In the genomic region with DNA sequence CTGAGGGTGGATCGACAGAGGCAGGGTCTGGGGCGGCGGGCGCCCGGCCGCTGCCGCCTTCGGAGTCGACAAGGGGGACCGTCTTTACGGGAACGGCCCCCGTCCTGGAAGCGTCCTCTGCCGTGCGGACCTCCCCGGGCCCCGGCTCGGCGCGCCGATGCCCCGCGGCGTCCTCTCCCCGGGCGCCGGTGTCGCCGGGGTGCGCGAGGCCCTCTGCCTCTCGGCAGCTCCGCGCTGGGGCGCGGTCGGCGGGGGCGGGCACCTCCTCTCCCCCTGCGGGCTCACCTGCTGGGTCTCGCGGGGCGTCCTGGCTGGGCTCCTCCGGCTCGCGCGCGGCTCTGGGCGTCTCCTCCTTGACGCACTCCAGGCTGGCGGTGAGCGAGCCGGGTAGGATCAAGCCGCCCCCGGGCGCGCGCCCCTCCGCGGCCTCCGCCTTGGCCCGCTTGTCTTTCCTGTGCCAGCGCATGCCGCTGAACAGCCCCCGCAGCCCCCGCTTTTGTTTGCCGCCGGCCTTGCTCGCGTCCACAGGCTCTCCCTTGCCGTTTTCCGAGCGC, we compare ENCODE assay signal across 11 cellular contexts. TPM values are rescaled to one million over a fixed set of nuclear protein-coding genes. Genes with fewer than 3 reads are reported as not detected.
DNase-seq lines count a peak whose midpoint lies in the region; ATAC-seq, FAIRE-seq and TF ChIP-seq lines count a peak whose summit lies in the region.
"Had no signal": no experiment of that assay in that cellular context is flagged by ENCODE, and none has a peak within 500 bp of the region (broad histone marks: within the 10 kb centered on the region; RNA-seq: fewer than 3 reads in every experiment).

No MANE protein-coding gene starts in this region.

- peak overlapping the region; percentile 52 for H2AFZ ChIP-seq in astrocyte (ENCODE audit: low read depth, low read length)

- no peaks in the 10 kb centered on the region for H3K36me3 ChIP-seq in cardiac muscle cell
- no peaks in the 10 kb centered on the region for H3K36me3 ChIP-seq in astrocyte (ENCODE audit: insufficient read depth, low read length)
- H3K36me3 ChIP-seq in lung (ENCODE audit: control insufficient read depth in 2 of 2, insufficient read depth in 2 of 2, low read length in 2 of 2) = no peaks in the 10 kb centered on the region
- H3K36me3 ChIP-seq in urinary bladder (ENCODE audit: insufficient read depth) = no peaks in the 10 kb centered on the region
- no peaks in the 10 kb centered on the region for H3K36me3 ChIP-seq in heart left ventricle
- H3K36me3 ChIP-seq: left lung had no signal

- no peak overlapping the region for H3K27ac ChIP-seq in cardiac muscle cell
- no peak overlapping the region for H3K27ac ChIP-seq in astrocyte (ENCODE audit: low read depth, low read length)
- H3K27ac ChIP-seq in lung (ENCODE audit: low read depth in 1 of 2, low read length in 1 of 2) = no peak overlapping the region
- H3K27ac ChIP-seq in urinary bladder (ENCODE audit: low read depth) = no peak overlapping the region
- H3K27ac ChIP-seq in heart left ventricle = no peak overlapping the region
- H3K27ac ChIP-seq: left lung had no signal

- no peaks in the 10 kb centered on the region for H4K20me1 ChIP-seq in astrocyte (ENCODE audit: insufficient read depth, low read length)

- peaks cover 2% of the 10 kb centered on the region for H3K36me3 Mint-ChIP-seq in astrocyte (ENCODE audit: low read depth, unreplicated experiment)

- peaks cover 74% of the 10 kb centered on the region for H3K27me3 ChIP-seq in cardiac muscle cell
- H3K27me3 ChIP-seq in astrocyte (ENCODE audit: insufficient read depth, low read length) = peaks cover 49% of the 10 kb centered on the region
- peaks cover 7% of the 10 kb centered on the region for H3K27me3 ChIP-seq in lung (ENCODE audit: control insufficient read depth, insufficient read depth)
- H3K27me3 ChIP-seq in heart left ventricle = peaks cover 27 to 77% (median 41%) of the 10 kb centered on the region in 9 donors

- H3K4me3 ChIP-seq in cardiac muscle cell (peak overlapping the region; percentile 44), astrocyte (ENCODE audit: insufficient read depth, low read depth, low read length) (no peak overlapping the region), lung (peak overlapping the region; percentile 4), urinary bladder (ENCODE audit: low read depth, low read length) (peak overlapping the region; percentile 36), heart left ventricle (peak overlapping the region in 5 of 12 donors; percentile 32 to 44 (median 38))

- peak overlapping the region; percentile 60 for H3K4me3 Mint-ChIP-seq in astrocyte (ENCODE audit: unreplicated experiment)

- WGBS in lung, 2 donors = 4% methylated on average over 58 to 74 of the region's 74 CpGs
- 1% methylated on average over 74 of the region's 74 CpGs for WGBS in urinary bladder
- 1 to 6% (median 2%) methylated on average over 18 to 74 of the region's 74 CpGs for WGBS in heart left ventricle, 4 donors

- TF ChIP-seq POLR2A in heart left ventricle (IDR thresholded peaks at IDR 0.05) = no peak

- H3K27me3 Mint-ChIP-seq in astrocyte (ENCODE audit: low read depth, unreplicated experiment) = peaks cover 51% of the 10 kb centered on the region

- intact Hi-C loops in Right ventricle myocardium inferior (cut with DNase I) = no loop called here
- intact Hi-C loops in heart left ventricle (cut with DNase I) = no loop called here

- H3K27ac Mint-ChIP-seq in astrocyte (ENCODE audit: unreplicated experiment) = no peak overlapping the region

- H3K9ac ChIP-seq in astrocyte (ENCODE audit: low read length) = no peak overlapping the region

- no peaks in the 10 kb centered on the region for H3K4me1 ChIP-seq in cardiac muscle cell (ENCODE audit: low read depth)
- peaks cover 10% of the 10 kb centered on the region for H3K4me1 ChIP-seq in astrocyte (ENCODE audit: insufficient read depth, low read length)
- H3K4me1 ChIP-seq in lung (ENCODE audit: control insufficient read depth in 2 of 2, insufficient read depth in 2 of 2, low read length in 2 of 2) = peaks cover 0 to 9% of the 10 kb centered on the region in 2 donors
- H3K4me1 ChIP-seq in urinary bladder (ENCODE audit: insufficient read depth) = no peaks in the 10 kb centered on the region
- peaks cover 0 to 18% (median 5%) of the 10 kb centered on the region in 12 donors for H3K4me1 ChIP-seq in heart left ventricle

- no peaks in the 10 kb centered on the region for H3K79me2 ChIP-seq in astrocyte (ENCODE audit: insufficient read depth, low read length)

- peaks cover 5% of the 10 kb centered on the region for H3K9me3 Mint-ChIP-seq in astrocyte (ENCODE audit: unreplicated experiment)

- no peak for FAIRE-seq in astrocyte (lab: Jason Lieb, UNC)

- peak overlapping the region; percentile 84 for H3K4me2 ChIP-seq in astrocyte (ENCODE audit: low read length)

- no peak for ATAC-seq in Right ventricle myocardium inferior
- ATAC-seq in lung (ENCODE audit: insufficient read depth, low FRiP score) = no peak
- ATAC-seq in HG03135 (IDR thresholded peaks at IDR 0.05; ENCODE audit: unreplicated experiment) = no peak
- ATAC-seq in heart left ventricle = no peak
- ATAC-seq: left lung had no signal

- DNase-seq in cardiac muscle cell (ENCODE audit: low read depth in 1 of 2, low spot score in 1 of 2) (peak; percentile 4 to 39), Right ventricle myocardium inferior (ENCODE audit: missing footprints) (no peak), astrocyte (ENCODE audit: low read depth) (no peak), lung (ENCODE audit: low spot score) (no peak), heart left ventricle (no peak)
- no peak for DNase-seq in stimulated activated CD4-positive, alpha-beta T cell treated with anti-CD3 and anti-CD28 coated beads, Interleukin-1b, Interleukin-23, amount 100 ng/mL, for 48 hours
- DNase-seq: activated effector memory CD4-positive, alpha-beta T cell treated with Interleukin-2 at 50 U/mL for 16 hours; DMS153 had no signal

- no peaks in the 10 kb centered on the region for H3K9me3 ChIP-seq in cardiac muscle cell (ENCODE audit: low read depth)
- no peaks in the 10 kb centered on the region for H3K9me3 ChIP-seq in astrocyte (ENCODE audit: insufficient read depth, low read depth, low read length)
- H3K9me3 ChIP-seq in lung (ENCODE audit: control insufficient read depth in 2 of 2, insufficient read depth in 1 of 2, low read length in 1 of 2) = peaks cover 0 to 4% of the 10 kb centered on the region in 2 donors
- H3K9me3 ChIP-seq in heart left ventricle = no peaks in the 10 kb centered on the region
- H3K9me3 ChIP-seq: left lung had no signal

- H3K4me1 Mint-ChIP-seq in astrocyte (ENCODE audit: low read depth, unreplicated experiment) = peaks cover 2% of the 10 kb centered on the region

- no peak for TF ChIP-seq CTCF in cardiac muscle cell (IDR thresholded peaks at IDR 0.05; ENCODE audit: low read depth, low read length)
- TF ChIP-seq CTCF in astrocyte (IDR thresholded peaks at IDR 0.05; ENCODE audit: insufficient read depth, low read depth, low read length) = no peak
- TF ChIP-seq CTCF in lung (IDR thresholded peaks at IDR 0.05; ENCODE audit: control extremely low read depth, extremely low read depth) = no peak
- no peak for TF ChIP-seq CTCF in heart left ventricle (IDR thresholded peaks at IDR 0.05)

RNA-seq across cellular contexts. Expression of a gene that starts 1.5 kb away (rescaled TPM):
- total RNA-seq in cardiac muscle cell = under 0.01 and 0.09 TPM in 2 replicates
- polyA plus RNA-seq in cardiac muscle cell = 0.15 TPM in 1 of 2 replicates, not detected in the other
- total RNA-seq in Right ventricle myocardium inferior = not detected
- 0.02 TPM in 1 of 2 replicates, not detected in the other for total RNA-seq in astrocyte
- 1 to 10 TPM in 1 of 2 donors, not detected in 1; 2.0 TPM for total RNA-seq in lung
- polyA plus RNA-seq in lung = under 1 TPM in 1 of 2 donors, not detected in 1; 0.02 TPM
- total RNA-seq in urinary bladder = 1.3 TPM
- polyA plus RNA-seq in urinary bladder = 0.01 TPM
- total RNA-seq in heart left ventricle = not detected
- not detected for polyA plus RNA-seq in heart left ventricle

Comparison
In these comparisons a context has a peak if more than half of its experiments do, and no peak if none do; other contexts are left out.
1. DNase-seq: peak in cardiac muscle cell (2 of 2); none in Right ventricle myocardium inferior (single experiment), astrocyte (single experiment), lung (single experiment), stimulated activated CD4-positive, alpha-beta T cell treated with anti-CD3 and anti-CD28 coated beads, Interleukin-1b, Interleukin-23, amount 100 ng/mL, for 48 hours (single experiment) and heart left ventricle (0 of 5).